ENCODE assay signal across 35 cellular contexts in genomic region chr11:63942803-63943202, GRCh38. TPM values are rescaled to one million over a fixed set of nuclear protein-coding genes. Genes with fewer than 3 reads are reported as not detected.
"Had no signal": no experiment of that assay in that cellular context is flagged by ENCODE, and none has a peak within 500 bp of the region (broad histone marks: within the 10 kb centered on the region; RNA-seq: fewer than 3 reads in every experiment).

No MANE protein-coding gene starts in this region.

- DNase-seq: activated CD4-positive, alpha-beta memory T cell treated with anti-CD3 and anti-CD28 coated beads, Interleukin-2, amount 10 ng/mL, durations not matched to agents 7 days and 5 days; activated CD4-positive, alpha-beta T cell treated with anti-CD3 and anti-CD28 coated beads for 1 hour; activated CD4-positive, alpha-beta T cell treated with anti-CD3 and anti-CD28 coated beads for 48 hours; activated CD4-positive, CD25-positive, alpha-beta regulatory T cell; activated CD8-positive, alpha-beta memory T cell treated with anti-CD3 and anti-CD28 coated beads for 24 hours; activated CD8-positive, alpha-beta memory T cell treated with anti-CD3 and anti-CD28 coated beads, Interleukin-2, amount 10 ng/mL, durations not matched to agents 7 days and 5 days; activated CD8-positive, alpha-beta memory T cell treated with anti-CD3 and anti-CD28 coated beads, Interleukin-2, amount 50 U/mL, for 48 hours; activated effector memory CD4-positive, alpha-beta T cell treated with anti-CD3 and anti-CD28 coated beads, Interleukin-2, amount 50 U/mL, for 16 hours; activated naive CD4-positive, alpha-beta T cell; activated naive CD4-positive, alpha-beta T cell treated with anti-CD3 and anti-CD28 coated beads, Interleukin-2, amount 50 U/mL, for 16 hours; activated naive CD8-positive, alpha-beta T cell treated with anti-CD3 and anti-CD28 coated beads for 36 hours; activated T-cell treated with anti-CD3 and anti-CD28 coated beads, Interleukin-2, amount 50 U/mL, for 48 hours; amniotic stem cell; aorta; brain microvascular endothelial cell; central memory CD4-positive, alpha-beta T cell; Karpas-422; MG63; NCI-H1048; NCI-H1105 treated with DMSO at 0.1 percent for 48 hours; NCI-H1436; NCI-H1694; NCI-H1930; NCI-H2081 treated with DMSO at 0.1 percent for 48 hours; NCI-H345; NCI-H524 treated with DMSO at 0.1 percent for 48 hours; NK-92 treated with Interleukin-12 subunit alpha and Interleukin-12 subunit beta, amount 100 ng/mL, for 24 hours; PC-3; SIG-M5; SW 1271; T-helper 1 cell; T-helper 2 cell; T-helper 9 cell; WERI-Rb-1 had no signal

- H3K4me3 ChIP-seq: MG63 had no signal

- H3K27me3 ChIP-seq: brain microvascular endothelial cell, MG63 had no signal

- H3K27ac ChIP-seq: brain microvascular endothelial cell, RWPE1, WERI-Rb-1 had no signal

- H3K9me3 ChIP-seq: MG63 had no signal

RNA-seq across cellular contexts. Expression of gene RCOR2, which starts 25.8 kb away (rescaled TPM):
- total RNA-seq: activated CD4-positive, alpha-beta memory T cell treated with anti-CD3 and anti-CD28 coated beads, Interleukin-2, amount 10 ng/mL, durations not matched to agents 7 days and 5 days had no signal
